Comparison of ENCODE assay signal across 10 cellular contexts in genomic region chr19:5952193-5953033, GRCh38. TPM values are rescaled to one million over a fixed set of nuclear protein-coding genes. Genes with fewer than 3 reads are reported as not detected.
DNase-seq lines count a peak whose midpoint lies in the region; ATAC-seq, FAIRE-seq and TF ChIP-seq lines count a peak whose summit lies in the region.
"Had no signal": no experiment of that assay in that cellular context is flagged by ENCODE, and none has a peak within 500 bp of the region (broad histone marks: within the 10 kb centered on the region; RNA-seq: fewer than 3 reads in every experiment).

No MANE protein-coding gene starts in this region.

- H3K79me2 ChIP-seq in K562 (ENCODE audit: control insufficient read depth, insufficient read depth, low read length): peaks cover 95% of the 10 kb centered on the region

- WGBS in K562 (ENCODE audit: insufficient coverage, low coverage, missing lambda C conversion rate): 91% methylated on average over 17 of the region's 18 CpGs

- H3K9me3 Mint-ChIP-seq in CD4-positive, alpha-beta memory T cell: no peaks in the 10 kb centered on the region
- no peaks in the 10 kb centered on the region for H3K9me3 Mint-ChIP-seq in natural killer cell treated with Interleukin-12 subunit alpha and Interleukin-12 subunit beta and Interleukin-15 and Interleukin-18, amount 100 ng/mL, for 72 hours

- no peaks in the 10 kb centered on the region for H3K9me1 ChIP-seq in K562 (ENCODE audit: control insufficient read depth, insufficient read depth, low read length)

- H3K4me1 ChIP-seq in CD4-positive, alpha-beta memory T cell (ENCODE audit: insufficient read depth, low read length): peaks cover 96% of the 10 kb centered on the region
- H3K4me1 ChIP-seq in HUES48 (ENCODE audit: control insufficient read depth, insufficient read depth, low read length) (peaks cover 87% of the 10 kb centered on the region), K562 (replicated peaks in 1 of 2; ENCODE audit: control insufficient read depth in 2 of 2, insufficient read depth in 2 of 2, low read length in 2 of 2) (peaks cover 39 to 46% of the 10 kb centered on the region in 2 experiments)

- no peaks in the 10 kb centered on the region for H3K27me3 ChIP-seq in CD4-positive, alpha-beta memory T cell (ENCODE audit: insufficient read depth, low read length)
- H3K27me3 ChIP-seq in HUES48 (ENCODE audit: control insufficient read depth, insufficient read depth, low read length): no peaks in the 10 kb centered on the region
- H3K27me3 ChIP-seq in K562 (ENCODE audit: control insufficient read depth in 2 of 2, insufficient read depth in 2 of 2, low read length in 2 of 2): no peaks in the 10 kb centered on the region
- H3K27me3 ChIP-seq: tibial artery had no signal

- H3K9ac ChIP-seq in HUES48 (ENCODE audit: low read depth, low read length) (no peak overlapping the region), K562 (ENCODE audit: insufficient read depth in 1 of 2, low read depth in 2 of 2, low read length in 2 of 2) (peak overlapping the region; percentile 46 to 65; a peak in 2 of 4 replicates)

- intact Hi-C loops in CD4-positive, alpha-beta memory T cell (cut with micrococcal nuclease): no loop called here
- intact Hi-C loops in K562 (cut with micrococcal nuclease): no loop called here
- intact Hi-C loops in left colon (cut with DNase I, micrococcal nuclease): no loop called here

- no peak overlapping the region for H2AFZ ChIP-seq in K562 (ENCODE audit: low read depth, low read length)

- H3K36me3 Mint-ChIP-seq in CD4-positive, alpha-beta memory T cell: peaks cover 0 to 36% of the 10 kb centered on the region in 2 donors
- H3K36me3 Mint-ChIP-seq in natural killer cell treated with Interleukin-12 subunit alpha and Interleukin-12 subunit beta and Interleukin-15 and Interleukin-18, amount 100 ng/mL, for 72 hours: peaks cover 5% of the 10 kb centered on the region

- H3K9me3 ChIP-seq in CD4-positive, alpha-beta memory T cell (ENCODE audit: control insufficient read depth in 1 of 2, low read length in 2 of 2): no peaks in the 10 kb centered on the region
- H3K9me3 ChIP-seq in HUES48 (ENCODE audit: control insufficient read depth, insufficient read depth, low read length): no peaks in the 10 kb centered on the region
- no peaks in the 10 kb centered on the region for H3K9me3 ChIP-seq in K562 (replicated peaks; ENCODE audit: control insufficient read depth, insufficient read depth, low read depth, low read length)
- H3K9me3 ChIP-seq: tibial artery had no signal

- CTCF ChIA-PET in CD4-positive, alpha-beta memory T cell (lab: Charles Lee; ENCODE audit: partially characterized antibody): interaction anchor here (0.6 to 7.1 kb wide), 5 partner anchors 15 to 443 kb away, joined by 3 to 60 read pairs (median 3); no protein-coding TSS in a partner anchor
- CTCF ChIA-PET in K562 (lab: Yijun Ruan, JAX; ENCODE audit: low intra/inter-chr PET ratio): no interaction called here

- TF ChIP-seq CTCF in K562 (IDR thresholded peaks at IDR 0.05 in 2 of 3, conservative IDR thresholded peaks at IDR 0.05 in 1 of 3; ENCODE audit: insufficient read depth in 2 of 3, low read depth in 1 of 3, low read length in 3 of 3): no peak

- ATAC-seq in K562 (no peak), HG02973 (IDR thresholded peaks at IDR 0.05; ENCODE audit: unreplicated experiment) (no peak), left colon (no peak)
- ATAC-seq in natural killer cell treated with Interleukin-12 subunit alpha and Interleukin-12 subunit beta and Interleukin-15 and Interleukin-18, amount 100 ng/mL, for 72 hours: no peak

- H4K20me1 ChIP-seq in K562 (replicated peaks; ENCODE audit: control insufficient read depth, insufficient read depth, low read length): peaks cover 16% of the 10 kb centered on the region; the same call in 1 of the 2 replicates

- DNase-seq in CD4-positive, alpha-beta memory T cell: no peak
- no peak for DNase-seq in K562 (ENCODE audit: extremely low read depth in 1 of 4, low spot score in 3 of 4)
- DNase-seq in natural killer cell treated with Interleukin-12 subunit alpha and Interleukin-12 subunit beta and Interleukin-15 and Interleukin-18, amount 100 ng/mL, for 72 hours (ENCODE audit: low spot score): no peak
- no peak for DNase-seq in GF-D8 (lab: John Stamatoyannopoulos, UW)
- DNase-seq in left colon: no peak
- DNase-seq: cortex of kidney, NCI-H2227 treated with DMSO at 0.1 percent for 48 hours, tibial artery had no signal

- H3K4me3 Mint-ChIP-seq in CD4-positive, alpha-beta memory T cell: peak overlapping the region in 6 of 8 donors; percentile 21 to 75 (median 63)
- peak overlapping the region; percentile 69 for H3K4me3 Mint-ChIP-seq in natural killer cell treated with Interleukin-12 subunit alpha and Interleukin-12 subunit beta and Interleukin-15 and Interleukin-18, amount 100 ng/mL, for 72 hours

- in situ Hi-C loops in K562 (cut with MboI): no loop called here

- POLR2A ChIA-PET in CD4-positive, alpha-beta memory T cell (lab: Charles Lee; ENCODE audit: partially characterized antibody): interaction anchor here (1.1 to 6.7 kb wide), 3 partner anchors 10 to 48 kb away, joined by 6 to 104 read pairs (median 23); partner anchors contain the start of genes RANBP3 and VMAC
- POLR2A ChIA-PET in K562 (lab: Yijun Ruan, JAX): interaction anchor here (0.5 to 1.0 kb wide), 4 partner anchors 9 to 30 kb away, joined by 3 to 5 read pairs (median 4); no protein-coding TSS in a partner anchor

- TF ChIP-seq EP300 in K562 (IDR thresholded peaks at IDR 0.05; ENCODE audit: low read length): no peak

- H3K27me3 Mint-ChIP-seq in CD4-positive, alpha-beta memory T cell: no peaks in the 10 kb centered on the region
- H3K27me3 Mint-ChIP-seq in natural killer cell treated with Interleukin-12 subunit alpha and Interleukin-12 subunit beta and Interleukin-15 and Interleukin-18, amount 100 ng/mL, for 72 hours: no peaks in the 10 kb centered on the region

- H3K27ac Mint-ChIP-seq in CD4-positive, alpha-beta memory T cell: peak overlapping the region; percentile 83 to 96 (median 93)
- H3K27ac Mint-ChIP-seq in natural killer cell treated with Interleukin-12 subunit alpha and Interleukin-12 subunit beta and Interleukin-15 and Interleukin-18, amount 100 ng/mL, for 72 hours: peak overlapping the region; percentile 79 to 93

- FAIRE-seq in K562 (lab: Jason Lieb, UNC): no peak

- no TSS peak for BruUV-seq in K562 (replicated peaks; lab: Mats Ljungman, UMichigan)

- no peak overlapping the region for H3K4me3 ChIP-seq in CD4-positive, alpha-beta memory T cell (ENCODE audit: low read length in 2 of 2)
- peak overlapping the region; percentile 1; the same call in 1 of the 2 replicates for H3K4me3 ChIP-seq in HUES48 (ENCODE audit: low read depth, low read length)
- H3K4me3 ChIP-seq in K562: no peak overlapping the region
- H3K4me3 ChIP-seq: tibial artery had no signal

- TF ChIP-seq POLR2A in K562 (conservative IDR thresholded peaks at IDR 0.05): no peak

- no peaks in the 10 kb centered on the region for H3K36me3 ChIP-seq in CD4-positive, alpha-beta memory T cell (ENCODE audit: insufficient read depth, low read length)
- H3K36me3 ChIP-seq in HUES48 (ENCODE audit: control insufficient read depth, insufficient read depth, low read length) (peaks cover 6% of the 10 kb centered on the region; the same call in 1 of the 2 replicates), K562 (ENCODE audit: control insufficient read depth, insufficient read depth, low read length) (peaks cover 53% of the 10 kb centered on the region)

- peak overlapping the region; percentile 47 for H3K27ac ChIP-seq in CD4-positive, alpha-beta memory T cell (ENCODE audit: low read depth, low read length)
- H3K27ac ChIP-seq in HUES48 (ENCODE audit: low read depth, low read length) (peak overlapping the region; percentile 67), K562 (ENCODE audit: extremely low read depth, low read depth, low read length) (peak overlapping the region; percentile 70)

- H3K4me1 Mint-ChIP-seq in CD4-positive, alpha-beta memory T cell: peaks cover 66 to 95% (median 83%) of the 10 kb centered on the region in 4 donors
- peaks cover 61 to 65% of the 10 kb centered on the region in 2 donors for H3K4me1 Mint-ChIP-seq in natural killer cell treated with Interleukin-12 subunit alpha and Interleukin-12 subunit beta and Interleukin-15 and Interleukin-18, amount 100 ng/mL, for 72 hours (ENCODE audit: low read depth in 2 of 2)

- H3K4me2 ChIP-seq in K562 (ENCODE audit: insufficient read depth, low read length): no peak overlapping the region

- no peak for TF ChIP-seq RAD21 in K562 (CRISPR knock-in tag; conservative IDR thresholded peaks at IDR 0.05 in 1 of 2, IDR thresholded peaks at IDR 0.05 in 1 of 2)

RNA-seq across cellular contexts. Expression of gene RANBP3, which starts 25.5 kb away (rescaled TPM):
- total RNA-seq in CD4-positive, alpha-beta memory T cell: 10 to 100 TPM; 84.1 to 94.9 TPM
- polyA plus RNA-seq in CD4-positive, alpha-beta memory T cell: 10 to 100 TPM in 1 of 2 donors, 1 to 10 TPM in 1; 3.4 to 11.6 TPM
- 101 and 160 TPM in 2 replicates for total RNA-seq in K562 (2011; cell fraction: chromatin; rRNA removed; ENCODE audit: low replicate concordance)
- 112 and 117 TPM in 2 replicates for total RNA-seq in K562 (2011; cell fraction: nucleolus; rRNA removed)
- 92.0 and 98.2 TPM in 2 replicates for total RNA-seq in K562 (2011; cell fraction: nucleoplasm; rRNA removed)
- 63.2 and 82.2 TPM in 2 replicates for total RNA-seq in K562 (2014; rRNA removed)
- 42.0 and 48.5 TPM in 2 replicates for total RNA-seq in K562 (2014; rRNA removed; fragmentation: Illumina TruSeq; extraction: Trizol)
- total RNA-seq in K562 (2015; rRNA removed; fragmentation: Illumina TruSeq; extraction: Trizol): 54.4 and 66.7 TPM in 2 replicates
- 63.1 and 70.3 TPM in 2 replicates for total RNA-seq in K562 (2021)
- 46.6 and 57.6 TPM in 2 replicates for polyA plus RNA-seq in K562 (2011; rRNA removed)
- polyA plus RNA-seq in K562 (2011; cell fraction: cytosol; rRNA removed): 70.4 and 122 TPM in 2 replicates
- 84.9 and 193 TPM in 2 replicates for polyA plus RNA-seq in K562 (2011; cell fraction: nucleus; rRNA removed)
- 65.4 and 79.1 TPM in 2 replicates for polyA plus RNA-seq in K562 (2012)
- polyA plus RNA-seq in K562 (2014; fragmentation: Illumina TruSeq; extraction: Trizol): 68.9 and 81.9 TPM in 2 replicates
- polyA plus RNA-seq in K562 (2014; fragmentation: Nextera tagmentation; extraction: Ambion mirVana): 1 to 10 TPM in 1 of 2 experiments, under 1 TPM in 1; 0.90 to 1.8 TPM
- polyA plus RNA-seq in K562 (2014; rRNA removed): 84.7 and 95.1 TPM in 2 replicates
- polyA minus RNA-seq in K562 (2011; rRNA and poly(A)+ RNA removed): 29.0 and 45.3 TPM in 2 replicates
- 53.6 and 66.7 TPM in 2 replicates for polyA minus RNA-seq in K562 (2011; cell fraction: cytosol; rRNA and poly(A)+ RNA removed)
- 32.7 and 38.9 TPM in 2 replicates for polyA minus RNA-seq in K562 (2011; cell fraction: nucleus; rRNA and poly(A)+ RNA removed)
- total RNA-seq in natural killer cell treated with Interleukin-12 subunit alpha and Interleukin-12 subunit beta and Interleukin-15 and Interleukin-18, amount 100 ng/mL, for 72 hours: 100 to 1,000 TPM in 1 of 2 donors, 10 to 100 TPM in 1; 96.5 to 119 TPM
- total RNA-seq in left colon: 10 to 100 TPM; 44.2 to 50.3 TPM

RNA-seq across cellular contexts. Expression of gene CAPS, which starts 38.4 kb away (rescaled TPM):
- 10 to 100 TPM; 65.0 to 68.0 TPM for total RNA-seq in CD4-positive, alpha-beta memory T cell
- polyA plus RNA-seq in CD4-positive, alpha-beta memory T cell: 1 to 10 TPM; 1.7 to 4.3 TPM
- total RNA-seq in K562 (2011; cell fraction: chromatin; rRNA removed; ENCODE audit: low replicate concordance): 3.5 and 9.3 TPM in 2 replicates
- total RNA-seq in K562 (2011; cell fraction: nucleolus; rRNA removed): 6.8 and 8.0 TPM in 2 replicates
- total RNA-seq in K562 (2011; cell fraction: nucleoplasm; rRNA removed): 3.4 and 3.8 TPM in 2 replicates
- total RNA-seq in K562 (2014; rRNA removed) (2.4 and 4.0 TPM in 2 replicates), K562 (2014; rRNA removed; fragmentation: Illumina TruSeq; extraction: Trizol) (0.61 and 0.62 TPM in 2 replicates), K562 (2015; rRNA removed; fragmentation: Illumina TruSeq; extraction: Trizol) (0.91 and 1.7 TPM in 2 replicates), K562 (2021) (1.7 and 2.2 TPM in 2 replicates), left colon (10 to 100 TPM; 14.3 to 18.6 TPM)
- polyA plus RNA-seq in K562 (2011; rRNA removed) (1.0 and 2.4 TPM in 2 replicates), K562 (2014; fragmentation: Illumina TruSeq; extraction: Trizol) (0.59 and 1.0 TPM in 2 replicates), K562 (2014; fragmentation: Nextera tagmentation; extraction: Ambion mirVana) (under 1 TPM; 0.15 TPM), K562 (2014; rRNA removed) (2.7 and 3.1 TPM in 2 replicates)
- polyA plus RNA-seq in K562 (2011; cell fraction: cytosol; rRNA removed): 2.7 and 2.8 TPM in 2 replicates
- 5.7 and 7.4 TPM in 2 replicates for polyA plus RNA-seq in K562 (2011; cell fraction: nucleus; rRNA removed)
- 1.5 and 4.5 TPM in 2 replicates for polyA plus RNA-seq in K562 (2012)
- 0.42 and 0.54 TPM in 2 replicates for polyA minus RNA-seq in K562 (2011; rRNA and poly(A)+ RNA removed)
- 1.1 and 1.4 TPM in 2 replicates for polyA minus RNA-seq in K562 (2011; cell fraction: cytosol; rRNA and poly(A)+ RNA removed)
- 1.00 and 1.8 TPM in 2 replicates for polyA minus RNA-seq in K562 (2011; cell fraction: nucleus; rRNA and poly(A)+ RNA removed)
- 1 to 10 TPM; 7.6 to 8.6 TPM for total RNA-seq in natural killer cell treated with Interleukin-12 subunit alpha and Interleukin-12 subunit beta and Interleukin-15 and Interleukin-18, amount 100 ng/mL, for 72 hours

RNA-seq across cellular contexts. Expression of gene VMAC, which starts 47.7 kb away (rescaled TPM):
- 10 to 100 TPM; 36.6 to 37.5 TPM for total RNA-seq in CD4-positive, alpha-beta memory T cell
- 1 to 10 TPM; 5.6 to 6.3 TPM for polyA plus RNA-seq in CD4-positive, alpha-beta memory T cell
- total RNA-seq in K562 (2011; cell fraction: chromatin; rRNA removed; ENCODE audit: low replicate concordance): 3.3 and 9.9 TPM in 2 replicates
- total RNA-seq in K562 (2011; cell fraction: nucleolus; rRNA removed): 7.8 and 8.7 TPM in 2 replicates
- 5.2 and 5.6 TPM in 2 replicates for total RNA-seq in K562 (2011; cell fraction: nucleoplasm; rRNA removed)
- total RNA-seq in K562 (2014; rRNA removed) (1.9 and 3.1 TPM in 2 replicates), K562 (2014; rRNA removed; fragmentation: Illumina TruSeq; extraction: Trizol) (0.89 and 1.1 TPM in 2 replicates), K562 (2015; rRNA removed; fragmentation: Illumina TruSeq; extraction: Trizol) (0.76 and 1.1 TPM in 2 replicates), K562 (2021) (2.1 and 2.3 TPM in 2 replicates), left colon (1 to 10 TPM; 6.0 to 6.3 TPM)
- polyA plus RNA-seq in K562 (2011; rRNA removed) (1.0 and 1.9 TPM in 2 replicates), K562 (2014; fragmentation: Illumina TruSeq; extraction: Trizol) (0.86 and 1.3 TPM in 2 replicates), K562 (2014; fragmentation: Nextera tagmentation; extraction: Ambion mirVana) (under 1 TPM; 0.03 to 0.06 TPM), K562 (2014; rRNA removed) (1.9 and 3.4 TPM in 2 replicates)
- polyA plus RNA-seq in K562 (2011; cell fraction: cytosol; rRNA removed): 2.2 and 2.7 TPM in 2 replicates
- polyA plus RNA-seq in K562 (2011; cell fraction: nucleus; rRNA removed): 4.0 and 5.0 TPM in 2 replicates
- 1.1 and 2.2 TPM in 2 replicates for polyA plus RNA-seq in K562 (2012)
- 0.77 and 0.84 TPM in 2 replicates for polyA minus RNA-seq in K562 (2011; rRNA and poly(A)+ RNA removed)
- 0.57 and 0.73 TPM in 2 replicates for polyA minus RNA-seq in K562 (2011; cell fraction: cytosol; rRNA and poly(A)+ RNA removed)
- polyA minus RNA-seq in K562 (2011; cell fraction: nucleus; rRNA and poly(A)+ RNA removed): 1.3 and 1.8 TPM in 2 replicates
- 1 to 10 TPM; 4.4 to 6.7 TPM for total RNA-seq in natural killer cell treated with Interleukin-12 subunit alpha and Interleukin-12 subunit beta and Interleukin-15 and Interleukin-18, amount 100 ng/mL, for 72 hours

RNA-seq across cellular contexts. Expression of gene NDUFA11, which starts 48.8 kb away (rescaled TPM):
- 100 to 1,000 TPM; 139 to 153 TPM for total RNA-seq in CD4-positive, alpha-beta memory T cell
- polyA plus RNA-seq in CD4-positive, alpha-beta memory T cell: 100 to 1,000 TPM; 330 to 388 TPM
- 29.3 and 88.6 TPM in 2 replicates for total RNA-seq in K562 (2011; cell fraction: chromatin; rRNA removed; ENCODE audit: low replicate concordance)
- 66.7 and 67.1 TPM in 2 replicates for total RNA-seq in K562 (2011; cell fraction: nucleolus; rRNA removed)
- 50.4 and 52.5 TPM in 2 replicates for total RNA-seq in K562 (2011; cell fraction: nucleoplasm; rRNA removed)
- total RNA-seq in K562 (2014; rRNA removed) (367 and 490 TPM in 2 replicates), K562 (2014; rRNA removed; fragmentation: Illumina TruSeq; extraction: Trizol) (42.7 and 63.3 TPM in 2 replicates), K562 (2015; rRNA removed; fragmentation: Illumina TruSeq; extraction: Trizol) (268 and 274 TPM in 2 replicates), K562 (2021) (335 and 348 TPM in 2 replicates), left colon (100 to 1,000 TPM; 175 to 187 TPM)
- polyA plus RNA-seq in K562 (2011; rRNA removed) (84.9 and 133 TPM in 2 replicates), K562 (2014; fragmentation: Illumina TruSeq; extraction: Trizol) (307 and 475 TPM in 2 replicates), K562 (2014; fragmentation: Nextera tagmentation; extraction: Ambion mirVana) (100 to 1,000 TPM; 212 to 249 TPM), K562 (2014; rRNA removed) (321 and 486 TPM in 2 replicates)
- 461 and 1,752 TPM in 2 replicates for polyA plus RNA-seq in K562 (2011; cell fraction: cytosol; rRNA removed)
- 140 and 189 TPM in 2 replicates for polyA plus RNA-seq in K562 (2011; cell fraction: nucleus; rRNA removed)
- 302 and 461 TPM in 2 replicates for polyA plus RNA-seq in K562 (2012)
- 9.3 and 16.9 TPM in 2 replicates for polyA minus RNA-seq in K562 (2011; rRNA and poly(A)+ RNA removed)
- 41.1 and 45.0 TPM in 2 replicates for polyA minus RNA-seq in K562 (2011; cell fraction: cytosol; rRNA and poly(A)+ RNA removed)
- 13.3 and 13.9 TPM in 2 replicates for polyA minus RNA-seq in K562 (2011; cell fraction: nucleus; rRNA and poly(A)+ RNA removed)
- 100 to 1,000 TPM; 170 to 189 TPM for total RNA-seq in natural killer cell treated with Interleukin-12 subunit alpha and Interleukin-12 subunit beta and Interleukin-15 and Interleukin-18, amount 100 ng/mL, for 72 hours
